1 cellular context compared by ENCODE assay signal in the genomic region with DNA sequence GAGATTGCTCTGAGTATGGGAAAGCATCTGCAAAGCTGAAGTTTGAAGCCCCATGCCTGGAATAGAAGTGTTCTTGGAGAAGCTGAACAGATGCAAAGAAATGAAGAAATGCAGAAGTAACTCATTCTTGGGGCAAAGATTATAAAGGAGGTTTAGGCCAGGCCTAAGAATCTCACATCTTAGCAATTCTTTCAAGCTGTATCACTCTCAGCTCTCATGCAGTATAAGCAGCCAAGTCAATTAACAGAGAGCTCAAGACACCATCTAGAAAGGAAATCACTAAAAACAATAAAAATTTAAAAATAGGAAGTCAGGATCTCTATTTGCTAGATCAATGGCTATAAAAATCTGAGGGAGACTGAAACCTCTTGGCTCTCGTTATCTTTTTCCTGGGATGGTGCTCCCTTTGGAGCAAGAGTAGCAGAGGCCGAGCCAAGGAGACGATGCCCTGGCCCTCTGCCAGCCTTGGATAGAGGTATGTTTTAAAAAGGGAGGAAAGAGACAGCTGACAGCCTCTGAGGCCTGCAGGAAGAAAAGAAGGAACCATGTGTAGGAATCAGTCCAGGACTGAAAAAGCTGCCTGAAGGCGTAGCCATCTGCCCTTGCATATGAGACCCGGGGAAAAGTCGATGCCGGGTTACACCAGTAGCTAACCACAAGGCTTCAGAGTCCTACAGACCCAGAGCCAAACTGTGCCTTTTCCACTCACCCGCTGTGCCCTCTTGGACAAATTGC.
TF ChIP-seq lines count a peak whose summit lies in the region.

No MANE protein-coding gene starts in this region.

TF ChIP-seq in GM23338, 12 proteins besides CTCF, POLR2A, EP300 and RAD21 (continued from another document):
- TF ChIP-seq, protein P1, sequence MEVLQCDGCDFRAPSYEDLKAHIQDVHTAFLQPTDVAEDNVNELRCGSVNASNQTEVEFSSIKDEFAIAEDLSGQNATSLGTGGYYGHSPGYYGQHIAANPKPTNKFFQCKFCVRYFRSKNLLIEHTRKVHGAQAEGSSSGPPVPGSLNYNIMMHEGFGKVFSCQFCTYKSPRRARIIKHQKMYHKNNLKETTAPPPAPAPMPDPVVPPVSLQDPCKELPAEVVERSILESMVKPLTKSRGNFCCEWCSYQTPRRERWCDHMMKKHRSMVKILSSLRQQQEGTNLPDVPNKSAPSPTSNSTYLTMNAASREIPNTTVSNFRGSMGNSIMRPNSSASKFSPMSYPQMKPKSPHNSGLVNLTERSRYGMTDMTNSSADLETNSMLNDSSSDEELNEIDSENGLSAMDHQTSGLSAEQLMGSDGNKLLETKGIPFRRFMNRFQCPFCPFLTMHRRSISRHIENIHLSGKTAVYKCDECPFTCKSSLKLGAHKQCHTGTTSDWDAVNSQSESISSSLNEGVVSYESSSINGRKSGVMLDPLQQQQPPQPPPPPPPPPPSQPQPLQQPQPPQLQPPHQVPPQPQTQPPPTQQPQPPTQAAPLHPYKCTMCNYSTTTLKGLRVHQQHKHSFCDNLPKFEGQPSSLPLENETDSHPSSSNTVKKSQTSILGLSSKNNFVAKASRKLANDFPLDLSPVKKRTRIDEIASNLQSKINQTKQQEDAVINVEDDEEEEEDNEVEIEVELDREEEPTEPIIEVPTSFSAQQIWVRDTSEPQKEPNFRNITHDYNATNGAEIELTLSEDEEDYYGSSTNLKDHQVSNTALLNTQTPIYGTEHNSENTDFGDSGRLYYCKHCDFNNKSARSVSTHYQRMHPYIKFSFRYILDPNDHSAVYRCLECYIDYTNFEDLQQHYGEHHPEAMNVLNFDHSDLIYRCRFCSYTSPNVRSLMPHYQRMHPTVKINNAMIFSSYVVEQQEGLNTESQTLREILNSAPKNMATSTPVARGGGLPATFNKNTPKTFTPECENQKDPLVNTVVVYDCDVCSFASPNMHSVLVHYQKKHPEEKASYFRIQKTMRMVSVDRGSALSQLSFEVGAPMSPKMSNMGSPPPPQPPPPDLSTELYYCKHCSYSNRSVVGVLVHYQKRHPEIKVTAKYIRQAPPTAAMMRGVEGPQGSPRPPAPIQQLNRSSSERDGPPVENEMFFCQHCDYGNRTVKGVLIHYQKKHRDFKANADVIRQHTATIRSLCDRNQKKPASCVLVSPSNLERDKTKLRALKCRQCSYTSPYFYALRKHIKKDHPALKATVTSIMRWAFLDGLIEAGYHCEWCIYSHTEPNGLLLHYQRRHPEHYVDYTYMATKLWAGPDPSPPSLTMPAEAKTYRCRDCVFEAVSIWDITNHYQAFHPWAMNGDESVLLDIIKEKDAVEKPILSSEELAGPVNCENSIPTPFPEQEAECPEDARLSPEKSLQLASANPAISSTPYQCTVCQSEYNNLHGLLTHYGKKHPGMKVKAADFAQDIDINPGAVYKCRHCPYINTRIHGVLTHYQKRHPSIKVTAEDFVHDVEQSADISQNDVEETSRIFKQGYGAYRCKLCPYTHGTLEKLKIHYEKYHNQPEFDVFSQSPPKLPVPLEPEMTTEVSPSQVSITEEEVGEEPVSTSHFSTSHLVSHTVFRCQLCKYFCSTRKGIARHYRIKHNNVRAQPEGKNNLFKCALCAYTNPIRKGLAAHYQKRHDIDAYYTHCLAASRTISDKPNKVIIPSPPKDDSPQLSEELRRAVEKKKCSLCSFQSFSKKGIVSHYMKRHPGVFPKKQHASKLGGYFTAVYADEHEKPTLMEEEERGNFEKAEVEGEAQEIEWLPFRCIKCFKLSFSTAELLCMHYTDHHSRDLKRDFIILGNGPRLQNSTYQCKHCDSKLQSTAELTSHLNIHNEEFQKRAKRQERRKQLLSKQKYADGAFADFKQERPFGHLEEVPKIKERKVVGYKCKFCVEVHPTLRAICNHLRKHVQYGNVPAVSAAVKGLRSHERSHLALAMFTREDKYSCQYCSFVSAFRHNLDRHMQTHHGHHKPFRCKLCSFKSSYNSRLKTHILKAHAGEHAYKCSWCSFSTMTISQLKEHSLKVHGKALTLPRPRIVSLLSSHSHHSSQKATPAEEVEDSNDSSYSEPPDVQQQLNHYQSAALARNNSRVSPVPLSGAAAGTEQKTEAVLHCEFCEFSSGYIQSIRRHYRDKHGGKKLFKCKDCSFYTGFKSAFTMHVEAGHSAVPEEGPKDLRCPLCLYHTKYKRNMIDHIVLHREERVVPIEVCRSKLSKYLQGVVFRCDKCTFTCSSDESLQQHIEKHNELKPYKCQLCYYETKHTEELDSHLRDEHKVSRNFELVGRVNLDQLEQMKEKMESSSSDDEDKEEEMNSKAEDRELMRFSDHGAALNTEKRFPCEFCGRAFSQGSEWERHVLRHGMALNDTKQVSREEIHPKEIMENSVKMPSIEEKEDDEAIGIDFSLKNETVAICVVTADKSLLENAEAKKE (CRISPR knock-in tag; IDR thresholded peaks at IDR 0.05) = no peak
- no peak for TF ChIP-seq POLR2AphosphoS5 (IDR thresholded peaks at IDR 0.05; ENCODE audit: low read depth)
- TF ChIP-seq EZH2phosphoT487 (IDR thresholded peaks at IDR 0.05; ENCODE audit: unreplicated experiment) = no peak
- TF ChIP-seq ETS1 (IDR thresholded peaks at IDR 0.05) = no peak
- no peak for TF ChIP-seq ZNF331 (CRISPR knock-in tag; IDR thresholded peaks at IDR 0.05; ENCODE audit: low read depth)
- TF ChIP-seq NANOG (IDR thresholded peaks at IDR 0.05; ENCODE audit: borderline replicate concordance) = no peak
- no peak for TF ChIP-seq STAT1 (IDR thresholded peaks at IDR 0.05; ENCODE audit: unreplicated experiment)
